ENCODE assay signal across 35 cellular contexts in genomic region chr4:80388284-80388607, GRCh38. TPM values are rescaled to one million over a fixed set of nuclear protein-coding genes. Genes with fewer than 3 reads are reported as not detected.
"Had no signal": no experiment of that assay in that cellular context is flagged by ENCODE, and none has a peak within 500 bp of the region (broad histone marks: within the 10 kb centered on the region; RNA-seq: fewer than 3 reads in every experiment).

No MANE protein-coding gene starts in this region.

- H3K36me3 Mint-ChIP-seq: activated CD4-positive, alpha-beta memory T cell treated with anti-CD3 and anti-CD28 coated beads for 36 hours; activated naive CD4-positive, alpha-beta T cell treated with anti-CD3 and anti-CD28 coated beads, Interleukin-2, amount 10 ng/mL, durations not matched to agents 7 days and 5 days; activated naive CD4-positive, alpha-beta T cell treated with anti-CD3 and anti-CD28 coated beads, Interleukin-2, amount 50 U/mL, for 24 hours; activated naive CD8-positive, alpha-beta T cell; activated naive CD8-positive, alpha-beta T cell treated with anti-CD3 and anti-CD28 coated beads, Interleukin-2, amount 10 ng/mL, durations not matched to agents 7 days and 5 days; brain had no signal

- DNase-seq: activated B cell treated with CpG ODN at 0.5 μM for 24 hours; activated CD4-positive, alpha-beta memory T cell treated with anti-CD3 and anti-CD28 coated beads for 36 hours; activated CD4-positive, alpha-beta T cell treated with anti-CD3 and anti-CD28 coated beads for 4 hours; activated CD4-positive, alpha-beta T cell treated with anti-CD3 and anti-CD28 coated beads, Interleukin-2, amount 10 ng/mL, durations not matched to agents 24 days and 14 days; activated CD4-positive, alpha-beta T cell treated with anti-CD3 and anti-CD28 coated beads, Interleukin-2, amount 50 U/mL, for 1 hour; activated CD4-positive, alpha-beta T cell treated with anti-CD3 and anti-CD28 coated beads, Interleukin-2, amount 50 U/mL, for 4 hours; activated CD4-positive, CD25-positive, alpha-beta regulatory T cell treated with anti-CD3 and anti-CD28 coated beads, Interleukin-2, amount 50 U/mL, for 72 hours; activated CD8-positive, alpha-beta memory T cell treated with anti-CD3 and anti-CD28 coated beads, Interleukin-2, amount 50 U/mL, for 4 hours; activated CD8-positive, alpha-beta T cell treated with anti-CD3 and anti-CD28 coated beads for 36 hours; activated effector memory CD4-positive, alpha-beta T cell treated with Interleukin-2 at 50 U/mL for 16 hours; activated gamma-delta T cell; activated naive CD4-positive, alpha-beta T cell treated with anti-CD3 and anti-CD28 coated beads, Interleukin-2, amount 10 ng/mL, durations not matched to agents 7 days and 5 days; activated naive CD4-positive, alpha-beta T cell treated with Interleukin-2 at 50 U/mL for 16 hours; activated naive CD8-positive, alpha-beta T cell treated with anti-CD3 and anti-CD28 coated beads, Interleukin-2, amount 10 ng/mL, durations not matched to agents 7 days and 5 days; activated naive CD8-positive, alpha-beta T cell treated with anti-CD3 and anti-CD28 coated beads, Interleukin-2, amount 50 U/mL, for 24 hours; activated T-cell treated with anti-CD3 and anti-CD28 coated beads for 4 hours; activated T-cell treated with anti-CD3 and anti-CD28 coated beads, Interleukin-2, amount 50 U/mL, for 24 hours; activated T-cell treated with anti-CD3 and anti-CD28 coated beads, Interleukin-2, amount 50 U/mL, for 48 hours; amygdala; caudate nucleus; cerebellar nuclear complex; T-helper 1 cell; T-helper 2 cell; T-helper 9 cell had no signal

- H3K4me1 Mint-ChIP-seq: activated B cell treated with CpG ODN at 0.5 μM for 24 hours; activated CD4-positive, alpha-beta T cell treated with anti-CD3 and anti-CD28 coated beads, Interleukin-2, amount 10 ng/mL, durations not matched to agents 24 days and 14 days; activated naive CD4-positive, alpha-beta T cell treated with anti-CD3 and anti-CD28 coated beads, Interleukin-2, amount 10 ng/mL, durations not matched to agents 7 days and 5 days; activated naive CD4-positive, alpha-beta T cell treated with anti-CD3 and anti-CD28 coated beads, Interleukin-2, amount 50 U/mL, for 24 hours; activated naive CD8-positive, alpha-beta T cell treated with anti-CD3 and anti-CD28 coated beads, Interleukin-2, amount 10 ng/mL, durations not matched to agents 7 days and 5 days; activated naive CD8-positive, alpha-beta T cell treated with anti-CD3 and anti-CD28 coated beads, Interleukin-2, amount 50 U/mL, for 24 hours; brain; central memory CD8-positive, alpha-beta T cell had no signal

- H3K9me3 Mint-ChIP-seq: activated B cell treated with CpG ODN at 0.5 μM for 24 hours; activated CD8-positive, alpha-beta T cell treated with anti-CD3 and anti-CD28 coated beads for 36 hours; activated naive CD4-positive, alpha-beta T cell treated with anti-CD3 and anti-CD28 coated beads, Interleukin-2, amount 50 U/mL, for 24 hours; activated naive CD8-positive, alpha-beta T cell treated with anti-CD3 and anti-CD28 coated beads, Interleukin-2, amount 50 U/mL, for 24 hours; activated T-cell treated with anti-CD3 and anti-CD28 coated beads, Interleukin-2, amount 50 U/mL, for 24 hours; activated T-helper 2 cell treated with anti-CD3 and anti-CD28 coated beads, Interferon-gamma antibody, Interleukin-2, Interleukin-4, amounts not matched to agents 10 μg/mL and 5 μg/mL and 100 μg/mL, durations not matched to agents 14 hours and 24 hours and 36 hours; T-helper 1 cell treated with Interleukin-12 subunit alpha and Interleukin-12 subunit beta and Interleukin-4 antibody, amounts not matched to agents 30 μg/mL and 1 μg/mL, for 36 hours; T-helper 2 cell treated with Interferon-gamma antibody and Interleukin-4, amounts not matched to agents 5 μg/mL and 100 μg/mL, for 36 hours had no signal

- H3K27me3 ChIP-seq: ascending aorta, cardiac muscle cell had no signal

- H3K9me3 ChIP-seq: ascending aorta had no signal

- ATAC-seq: activated CD8-positive, alpha-beta T cell treated with anti-CD3 and anti-CD28 coated beads for 36 hours; activated naive CD8-positive, alpha-beta T cell treated with anti-CD3 and anti-CD28 coated beads, Interleukin-2, amount 50 U/mL, for 24 hours had no signal

- H3K27ac ChIP-seq: ascending aorta, cardiac muscle cell, VCaP had no signal

- H3K4me3 ChIP-seq: ascending aorta, cardiac muscle cell had no signal

- H3K36me3 ChIP-seq: ascending aorta, cardiac muscle cell had no signal

- H3K4me3 Mint-ChIP-seq: activated B cell treated with CpG ODN at 0.5 μM for 24 hours; activated CD4-positive, alpha-beta memory T cell treated with anti-CD3 and anti-CD28 coated beads for 36 hours; activated CD4-positive, alpha-beta T cell treated with anti-CD3 and anti-CD28 coated beads, Interleukin-2, amount 10 ng/mL, durations not matched to agents 24 days and 14 days; activated CD8-positive, alpha-beta T cell treated with anti-CD3 and anti-CD28 coated beads for 36 hours; activated naive CD4-positive, alpha-beta T cell treated with anti-CD3 and anti-CD28 coated beads, Interleukin-2, amount 10 ng/mL, durations not matched to agents 7 days and 5 days; activated naive CD4-positive, alpha-beta T cell treated with anti-CD3 and anti-CD28 coated beads, Interleukin-2, amount 50 U/mL, for 24 hours; activated naive CD8-positive, alpha-beta T cell; activated naive CD8-positive, alpha-beta T cell treated with anti-CD3 and anti-CD28 coated beads, Interleukin-2, amount 10 ng/mL, durations not matched to agents 7 days and 5 days; activated naive CD8-positive, alpha-beta T cell treated with anti-CD3 and anti-CD28 coated beads, Interleukin-2, amount 50 U/mL, for 24 hours; activated T-cell treated with anti-CD3 and anti-CD28 coated beads, Interleukin-2, amount 50 U/mL, for 24 hours; brain; central memory CD8-positive, alpha-beta T cell; T-helper 1 cell treated with Interleukin-12 subunit alpha and Interleukin-12 subunit beta and Interleukin-4 antibody, amounts not matched to agents 30 μg/mL and 1 μg/mL, for 36 hours; T-helper 2 cell treated with Interferon-gamma antibody and Interleukin-4, amounts not matched to agents 5 μg/mL and 100 μg/mL, for 36 hours had no signal

- H3K27ac Mint-ChIP-seq: activated B cell treated with CpG ODN at 0.5 μM for 24 hours; activated CD4-positive, alpha-beta memory T cell treated with anti-CD3 and anti-CD28 coated beads for 36 hours; activated CD4-positive, alpha-beta T cell treated with anti-CD3 and anti-CD28 coated beads, Interleukin-2, amount 10 ng/mL, durations not matched to agents 24 days and 14 days; activated CD8-positive, alpha-beta T cell treated with anti-CD3 and anti-CD28 coated beads for 36 hours; activated naive CD4-positive, alpha-beta T cell treated with anti-CD3 and anti-CD28 coated beads, Interleukin-2, amount 10 ng/mL, durations not matched to agents 7 days and 5 days; activated naive CD4-positive, alpha-beta T cell treated with anti-CD3 and anti-CD28 coated beads, Interleukin-2, amount 50 U/mL, for 24 hours; activated naive CD8-positive, alpha-beta T cell; activated naive CD8-positive, alpha-beta T cell treated with anti-CD3 and anti-CD28 coated beads, Interleukin-2, amount 10 ng/mL, durations not matched to agents 7 days and 5 days; activated naive CD8-positive, alpha-beta T cell treated with anti-CD3 and anti-CD28 coated beads, Interleukin-2, amount 50 U/mL, for 24 hours; activated T-cell treated with anti-CD3 and anti-CD28 coated beads, Interleukin-2, amount 50 U/mL, for 24 hours; activated T-helper 2 cell treated with anti-CD3 and anti-CD28 coated beads, Interferon-gamma antibody, Interleukin-2, Interleukin-4, amounts not matched to agents 10 μg/mL and 5 μg/mL and 100 μg/mL, durations not matched to agents 14 hours and 24 hours and 36 hours; brain; T-helper 1 cell treated with Interleukin-12 subunit alpha and Interleukin-12 subunit beta and Interleukin-4 antibody, amounts not matched to agents 30 μg/mL and 1 μg/mL, for 36 hours; T-helper 2 cell treated with Interferon-gamma antibody and Interleukin-4, amounts not matched to agents 5 μg/mL and 100 μg/mL, for 36 hours had no signal

- H3K4me1 ChIP-seq: ascending aorta had no signal

- H3K27me3 Mint-ChIP-seq: activated B cell treated with CpG ODN at 0.5 μM for 24 hours; activated CD4-positive, alpha-beta memory T cell treated with anti-CD3 and anti-CD28 coated beads for 36 hours; activated CD4-positive, alpha-beta T cell treated with anti-CD3 and anti-CD28 coated beads, Interleukin-2, amount 10 ng/mL, durations not matched to agents 24 days and 14 days; activated CD8-positive, alpha-beta T cell treated with anti-CD3 and anti-CD28 coated beads for 36 hours; activated naive CD4-positive, alpha-beta T cell treated with anti-CD3 and anti-CD28 coated beads, Interleukin-2, amount 10 ng/mL, durations not matched to agents 7 days and 5 days; activated naive CD4-positive, alpha-beta T cell treated with anti-CD3 and anti-CD28 coated beads, Interleukin-2, amount 50 U/mL, for 24 hours; activated naive CD8-positive, alpha-beta T cell; activated naive CD8-positive, alpha-beta T cell treated with anti-CD3 and anti-CD28 coated beads, Interleukin-2, amount 10 ng/mL, durations not matched to agents 7 days and 5 days; activated naive CD8-positive, alpha-beta T cell treated with anti-CD3 and anti-CD28 coated beads, Interleukin-2, amount 50 U/mL, for 24 hours; activated T-cell treated with anti-CD3 and anti-CD28 coated beads, Interleukin-2, amount 50 U/mL, for 24 hours; central memory CD8-positive, alpha-beta T cell had no signal

RNA-seq across cellular contexts. Expression of gene CFAP299, which starts 52.7 kb away (rescaled TPM):
- total RNA-seq: activated B cell treated with CpG ODN at 0.5 μM for 24 hours; activated CD4-positive, alpha-beta memory T cell treated with anti-CD3 and anti-CD28 coated beads for 36 hours; activated CD4-positive, alpha-beta T cell treated with anti-CD3 and anti-CD28 coated beads, Interleukin-2, amount 10 ng/mL, durations not matched to agents 24 days and 14 days; activated CD8-positive, alpha-beta memory T cell treated with anti-CD3 and anti-CD28 coated beads for 36 hours; activated CD8-positive, alpha-beta T cell treated with anti-CD3 and anti-CD28 coated beads for 36 hours; activated naive CD8-positive, alpha-beta T cell treated with anti-CD3 and anti-CD28 coated beads, Interleukin-2, amount 10 ng/mL, durations not matched to agents 7 days and 5 days; activated T-helper 2 cell treated with anti-CD3 and anti-CD28 coated beads, Interferon-gamma antibody, Interleukin-2, Interleukin-4, amounts not matched to agents 10 μg/mL and 5 μg/mL and 100 μg/mL, durations not matched to agents 14 hours and 24 hours and 36 hours; ascending aorta had no signal
